In the genomic region with DNA sequence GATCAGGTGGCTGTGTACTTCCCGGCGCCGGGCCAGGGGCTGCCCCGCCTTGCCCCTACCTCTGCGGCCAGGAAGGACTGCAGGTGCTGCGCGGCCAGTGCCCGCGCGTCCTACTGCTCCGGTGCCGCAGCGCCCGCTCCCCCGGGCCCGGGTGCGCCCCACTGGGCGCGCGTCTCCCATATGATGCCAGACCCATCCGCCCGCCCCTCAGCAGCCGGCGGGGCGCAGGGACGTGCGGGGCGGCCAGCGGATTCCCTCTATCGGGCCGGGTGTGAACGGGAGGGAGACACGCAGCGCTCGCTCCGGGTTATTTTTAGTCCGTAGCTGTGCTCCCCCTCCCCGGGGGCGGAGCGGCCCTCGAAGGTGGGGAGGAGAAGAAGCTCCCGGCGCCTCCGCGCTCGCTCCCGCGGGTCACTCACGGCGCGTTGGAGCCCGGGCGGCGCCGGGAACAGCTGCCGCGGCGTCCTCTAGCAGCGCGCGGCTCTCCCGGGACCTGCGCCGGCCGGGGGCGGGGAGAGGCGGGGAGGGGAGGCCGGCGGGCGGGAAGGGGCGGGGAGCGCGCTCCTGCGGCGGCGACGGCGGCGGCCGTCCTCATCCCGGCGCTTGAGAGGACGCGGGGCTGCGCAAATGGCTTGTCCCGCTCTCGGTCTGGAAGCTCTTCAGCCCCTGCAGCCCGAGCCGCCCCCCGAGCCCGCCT, we compare ENCODE assay signal across 8 cellular contexts.
DNase-seq lines count a peak whose midpoint lies in the region; ATAC-seq and TF ChIP-seq lines count a peak whose summit lies in the region.

No MANE protein-coding gene starts in this region.

- peak overlapping the region; percentile 96 for H3K4me2 ChIP-seq in skeletal muscle satellite cell (ENCODE audit: low read length)

- in situ Hi-C loops in brain microvascular endothelial cell (cut with HindIII; ENCODE audit: low pct_ligation_motif_present, low sequenced_read_pairs), result no loop called here

- H3K9me3 ChIP-seq in iPS-18c (ENCODE audit: control insufficient read depth, insufficient read depth, low read length), result peaks cover 2% of the 10 kb centered on the region
- H3K9me3 ChIP-seq in skeletal muscle satellite cell (replicated peaks; ENCODE audit: low read length), result no peaks in the 10 kb centered on the region

- H3K4me1 ChIP-seq in skeletal muscle satellite cell (ENCODE audit: control insufficient read depth, insufficient read depth, low read length), result peaks cover 42% of the 10 kb centered on the region

- no peak for ATAC-seq in GM21367 (IDR thresholded peaks at IDR 0.05; ENCODE audit: unreplicated experiment)

- H3K4me3 ChIP-seq in brain microvascular endothelial cell (ENCODE audit: low read depth, low read length) (peak overlapping the region; percentile 57), iPS-18c (ENCODE audit: insufficient read depth, low read depth, low read length) (peak overlapping the region; percentile 72), skeletal muscle satellite cell (ENCODE audit: low read length) (peak overlapping the region; percentile 78)

- no peak for TF ChIP-seq CTCF in brain microvascular endothelial cell (IDR thresholded peaks at IDR 0.05; ENCODE audit: low read depth, low read length, missing control alignments)

- H3K9ac ChIP-seq in skeletal muscle satellite cell (ENCODE audit: low read depth, low read length), result peak overlapping the region; percentile 72

- H3K27ac ChIP-seq in brain microvascular endothelial cell, result no peak overlapping the region

- no peaks in the 10 kb centered on the region for H3K36me3 ChIP-seq in brain microvascular endothelial cell (replicated peaks)
- no peaks in the 10 kb centered on the region for H3K36me3 ChIP-seq in skeletal muscle satellite cell (ENCODE audit: insufficient read depth, low read length)

- H3K27me3 ChIP-seq in brain microvascular endothelial cell (replicated peaks), result peaks cover 32% of the 10 kb centered on the region
- H3K27me3 ChIP-seq in skeletal muscle satellite cell (ENCODE audit: control insufficient read depth, insufficient read depth, low read length), result peaks cover 19% of the 10 kb centered on the region

- DNase-seq in SHP77 (lab: John Stamatoyannopoulos, UW) (peak; percentile 38 to 54), SHP77 treated with DMSO at 0.1 percent for 48 hours (lab: John Stamatoyannopoulos, UW) (no peak), NCI-H2171 treated with DMSO at 0.1 percent for 48 hours (lab: John Stamatoyannopoulos, UW) (peak; percentile 80), brain microvascular endothelial cell (no peak)
- DNase-seq in NK-92 treated with Interleukin-12 subunit alpha and Interleukin-12 subunit beta, amount 100 ng/mL, for 24 hours (lab: John Stamatoyannopoulos, UW), result no peak

Comparison
In these comparisons a context has a peak if more than half of its experiments do, and no peak if none do; other contexts are left out.
1. DNase-seq: peak in SHP77 (2 of 2) and NCI-H2171 treated with DMSO at 0.1 percent for 48 hours (single experiment); none in SHP77 treated with DMSO at 0.1 percent for 48 hours (single experiment), brain microvascular endothelial cell (single experiment) and NK-92 treated with Interleukin-12 subunit alpha and Interleukin-12 subunit beta, amount 100 ng/mL, for 24 hours (single experiment).
2. Peak in every context shown above with its lines, with median percentiles within 50 percentile points of each other: H3K4me3 ChIP-seq.